8 cellular contexts compared by ENCODE assay signal in genomic region chr13:28658539-28658795, GRCh38. TPM values are rescaled to one million over a fixed set of nuclear protein-coding genes. Genes with fewer than 3 reads are reported as not detected.
A peak's percentile ranks its signal among the peaks of the same experiment; 100 is the strongest.
DNase-seq lines count a peak whose midpoint lies in the region; TF ChIP-seq lines count a peak whose summit lies in the region.

No MANE protein-coding gene starts in this region.

- H3F3A ChIP-seq in PC-9 (ENCODE audit: insufficient read depth, low read depth): no peaks in the 10 kb centered on the region

- DNase-seq in ELR (ENCODE audit: low read depth) (peak; percentile 28), H7 (peak; percentile 26), PC-9 (no peak), epithelial cell of proximal tubule (ENCODE audit: low read depth) (no peak), HCEC 1CT (no peak), islet precursor cell (no peak), RKO (ENCODE audit: low spot score) (no peak)

- CTCF ChIA-PET in PC-9 (lab: Charles Lee): no interaction called here

- H4K20me1 ChIP-seq in PC-9 (ENCODE audit: insufficient read depth): peaks cover 13% of the 10 kb centered on the region

- H3K4me1 ChIP-seq in PC-9 (replicated peaks; ENCODE audit: insufficient read depth) (peaks cover 22% of the 10 kb centered on the region), neuron (ENCODE audit: insufficient read depth, low read length) (peaks cover 25% of the 10 kb centered on the region)

- POLR2A ChIA-PET in PC-9 (lab: Charles Lee; ENCODE audit: unreplicated experiment): interaction anchor here (0.6 kb wide), 3 partner anchors 95 to 1464 kb away, joined by 3 to 4 read pairs (median 4); no protein-coding TSS in a partner anchor

- peak overlapping the region; percentile 89 for H3K4me2 ChIP-seq in PC-9

- peaks cover 60% of the 10 kb centered on the region for H3K79me2 ChIP-seq in PC-9 (ENCODE audit: low read depth)

- H3K36me3 ChIP-seq in H7 (replicated peaks; ENCODE audit: control insufficient read depth, insufficient read depth, low read length): peaks cover 11% of the 10 kb centered on the region
- peaks cover 29% of the 10 kb centered on the region for H3K36me3 ChIP-seq in PC-9 (ENCODE audit: low read depth)
- peaks cover 21% of the 10 kb centered on the region for H3K36me3 ChIP-seq in neuron (ENCODE audit: insufficient read depth, low read length)

- intact Hi-C loops in PC-9 (cut with micrococcal nuclease; ENCODE audit: unreplicated experiment): no loop called here

- H3K27me3 ChIP-seq in H7 (ENCODE audit: control insufficient read depth, insufficient read depth, low read length): no peaks in the 10 kb centered on the region
- no peaks in the 10 kb centered on the region for H3K27me3 ChIP-seq in PC-9 (ENCODE audit: insufficient read depth, low read depth)
- H3K27me3 ChIP-seq in neuron (ENCODE audit: insufficient read depth, low read length): no peaks in the 10 kb centered on the region

- H3K4me3 ChIP-seq in H7 (ENCODE audit: insufficient read depth, low read depth, low read length) (peak overlapping the region; percentile 95), PC-9 (peak overlapping the region; percentile 96), epithelial cell of proximal tubule (ENCODE audit: low read depth, low read length) (peak overlapping the region; percentile 95), neuron (ENCODE audit: low read length) (peak overlapping the region; percentile 81)

- no peaks in the 10 kb centered on the region for H3K9me3 ChIP-seq in PC-9 (ENCODE audit: insufficient read depth, low read depth)
- no peaks in the 10 kb centered on the region for H3K9me3 ChIP-seq in neuron (ENCODE audit: low read length)

- peak overlapping the region; percentile 88 for H2AFZ ChIP-seq in PC-9
- peak overlapping the region; percentile 69 for H2AFZ ChIP-seq in neuron (ENCODE audit: low read depth, low read length)

- no peaks in the 10 kb centered on the region for H3K9me2 ChIP-seq in PC-9 (ENCODE audit: insufficient read depth)

- peak overlapping the region; percentile 76 for H3K27ac ChIP-seq in PC-9

- BruUV-seq in PC-9 (replicated peaks; lab: Mats Ljungman, UMichigan): no TSS peak

- TF ChIP-seq CTCF in PC-9 (conservative IDR thresholded peaks at IDR 0.05) (no peak), epithelial cell of proximal tubule (conservative IDR thresholded peaks at IDR 0.05; ENCODE audit: low read depth, low read length) (no peak)

RNA-seq across cellular contexts. Expression of gene POMP, which starts 0.5 kb away (rescaled TPM):
- total RNA-seq in H7 (2014; rRNA removed; shearing (Covaris generic)): 84.3 and 105 TPM in 2 replicates
- total RNA-seq in PC-9 (2021) (44.2 and 63.7 TPM in 2 replicates), epithelial cell of proximal tubule (159 and 165 TPM in 2 replicates)

Comparison
In these comparisons a context has a peak if more than half of its experiments do, and no peak if none do; other contexts are left out.
1. DNase-seq: peak in ELR (single experiment) and H7 (single experiment); none in PC-9 (0 of 2), epithelial cell of proximal tubule (single experiment), HCEC 1CT (single experiment), islet precursor cell (single experiment) and RKO (single experiment).
2. Peak in every context shown above with its lines, with median percentiles within 50 percentile points of each other: H3K4me3 ChIP-seq.